In genomic region chr9:69325409-69326212, GRCh38 we compare ENCODE assay signal across 8 cellular contexts. TPM values are rescaled to one million over a fixed set of nuclear protein-coding genes. Genes with fewer than 3 reads are reported as not detected.
DNase-seq lines count a peak whose midpoint lies in the region; ATAC-seq and TF ChIP-seq lines count a peak whose summit lies in the region.

No MANE protein-coding gene starts in this region.

- H2AFZ ChIP-seq in PC-9 (peak overlapping the region; percentile 79), Karpas-422 (ENCODE audit: low read length) (no peak overlapping the region)

- DNase-seq in PC-9: peak in 1 of 2 experiments; percentile 29
- peak; percentile 47 for DNase-seq in Right ventricle myocardium inferior (ENCODE audit: missing footprints)
- DNase-seq in posterior cingulate gyrus: peak in 9 of 10 donors; percentile 18 to 90 (median 35)
- no peak for DNase-seq in NCI-H446 treated with DMSO at 0.1 percent for 48 hours (lab: John Stamatoyannopoulos, UW)
- DNase-seq in NCI-H2107 (lab: John Stamatoyannopoulos, UW): no peak
- DNase-seq in Karpas-422: no peak

- H3K4me1 ChIP-seq in PC-9 (replicated peaks; ENCODE audit: insufficient read depth) (peaks cover 5% of the 10 kb centered on the region; the same call in 1 of the 2 replicates), Karpas-422 (ENCODE audit: low read length) (no peaks in the 10 kb centered on the region)

- H3K9me3 ChIP-seq in PC-9 (ENCODE audit: insufficient read depth, low read depth) (no peaks in the 10 kb centered on the region), Karpas-422 (ENCODE audit: low read length) (no peaks in the 10 kb centered on the region)

- H3K36me3 ChIP-seq in PC-9 (ENCODE audit: low read depth) (no peaks in the 10 kb centered on the region), Karpas-422 (ENCODE audit: insufficient read depth, low read length) (no peaks in the 10 kb centered on the region)

- no TSS peak for BruUV-seq in PC-9 (replicated peaks; lab: Mats Ljungman, UMichigan)

- H3K27ac ChIP-seq in PC-9 (no peak overlapping the region), Karpas-422 (ENCODE audit: low read length) (no peak overlapping the region)

- CTCF ChIA-PET in PC-9 (lab: Charles Lee): no interaction called here

- H3K9ac ChIP-seq in Karpas-422 (ENCODE audit: low read length): no peak overlapping the region

- H4K20me1 ChIP-seq in PC-9 (ENCODE audit: insufficient read depth): no peaks in the 10 kb centered on the region
- H4K20me1 ChIP-seq in Karpas-422 (ENCODE audit: insufficient read depth, low read depth, low read length): no peaks in the 10 kb centered on the region

- TF ChIP-seq CTCF in PC-9 (conservative IDR thresholded peaks at IDR 0.05): no peak

- intact Hi-C loops in PC-9 (cut with micrococcal nuclease; ENCODE audit: unreplicated experiment) (loop anchor here (2.0 to 10.0 kb wide), 2 partner anchors 53 to 89 kb away; no protein-coding TSS in a partner anchor), Right ventricle myocardium inferior (cut with DNase I) (loop anchor here (2.0 to 10.0 kb wide), 5 partner anchors 29 to 291 kb away; partner anchors contain the start of gene FXN), posterior cingulate gyrus (cut with DNase I) (no loop called here)

- H3K4me2 ChIP-seq in PC-9 (peak overlapping the region; percentile 92), Karpas-422 (ENCODE audit: low read depth, low read length, poor library complexity, severe bottlenecking) (no peak overlapping the region)

- H3K79me2 ChIP-seq in PC-9 (ENCODE audit: low read depth) (no peaks in the 10 kb centered on the region), Karpas-422 (ENCODE audit: low read length) (no peaks in the 10 kb centered on the region)

- ATAC-seq in GM18907 (IDR thresholded peaks at IDR 0.05; ENCODE audit: unreplicated experiment) (peak; percentile 59), Right ventricle myocardium inferior (peak; percentile 20), GM18867 (IDR thresholded peaks at IDR 0.05; ENCODE audit: unreplicated experiment) (no peak)

- POLR2A ChIA-PET in PC-9 (lab: Charles Lee; ENCODE audit: unreplicated experiment): no interaction called here

- H3K4me3 ChIP-seq in PC-9 (peak overlapping the region; percentile 62), Karpas-422 (ENCODE audit: low read length) (no peak overlapping the region)

- H3K27me3 ChIP-seq in PC-9 (ENCODE audit: insufficient read depth, low read depth) (peaks cover 8% of the 10 kb centered on the region), Karpas-422 (ENCODE audit: low read length) (no peaks in the 10 kb centered on the region)

- no peaks in the 10 kb centered on the region for H3F3A ChIP-seq in PC-9 (ENCODE audit: insufficient read depth, low read depth)

- H3K9me2 ChIP-seq in PC-9 (ENCODE audit: insufficient read depth) (no peaks in the 10 kb centered on the region), Karpas-422 (replicated peaks; ENCODE audit: insufficient read depth, low read length) (no peaks in the 10 kb centered on the region)

RNA-seq across cellular contexts. Expression of gene ENTREP1, which starts 0.6 kb away (rescaled TPM):
- total RNA-seq in PC-9 (2021) (0.30 and 0.35 TPM in 2 replicates), Right ventricle myocardium inferior (20.0 TPM)
- total RNA-seq in Karpas-422 (2014; rRNA removed; shearing (Covaris generic); ENCODE audit: low replicate concordance): not detected in 2 replicates

Comparison
In these comparisons a context has a peak if more than half of its experiments do, and no peak if none do; other contexts are left out.
1. DNase-seq: peak in Right ventricle myocardium inferior (single experiment) and posterior cingulate gyrus (9 of 10); none in NCI-H446 treated with DMSO at 0.1 percent for 48 hours (single experiment), NCI-H2107 (single experiment) and Karpas-422 (single experiment).
2. RNA of gene ENTREP1, which starts 0.6 kb away (total RNA-seq): 20.0 TPM in Right ventricle myocardium inferior (single experiment); 0.30 to 0.35 TPM in PC-9 and not detected in Karpas-422; every median in the first group is over 10 times any median in the second.